In genomic region chr3:164486150-164486549, GRCh38 we compare ENCODE assay signal across 13 cellular contexts.
DNase-seq lines count a peak whose midpoint lies in the region; ATAC-seq and TF ChIP-seq lines count a peak whose summit lies in the region.
"Had no signal": no experiment of that assay in that cellular context is flagged by ENCODE, and none has a peak within 500 bp of the region (broad histone marks: within the 10 kb centered on the region; RNA-seq: fewer than 3 reads in every experiment).

No MANE protein-coding gene starts in this region.

- ATAC-seq in sciatic nerve: peak; percentile 82
- no peak for ATAC-seq in esophagus mucosa

- intact Hi-C loops in sciatic nerve (cut with DNase I): no loop called here

- no peak overlapping the region for H3K4me3 ChIP-seq in cardiac fibroblast (replicated peaks in 1 of 2; ENCODE audit: low read depth in 2 of 2, low read length in 2 of 2)
- H3K4me3 ChIP-seq: BLaER1 treated with 17β-estradiol and CSF1 and Interleukin-3, amounts not matched to agents 10 nM and 100 nM; SJCRH30 had no signal

- TF ChIP-seq CTCF in cardiac fibroblast (IDR thresholded peaks at IDR 0.05; ENCODE audit: low read depth, low read length): no peak

- peak; percentile 57 for DNase-seq in HCEC 1CT
- peak; percentile 7 to 48 for DNase-seq in cardiac fibroblast (ENCODE audit: low read depth in 2 of 2)
- peak; percentile 28 for DNase-seq in glomerular visceral epithelial cell (ENCODE audit: extremely low spot score)
- no peak for DNase-seq in sciatic nerve (ENCODE audit: low spot score)
- DNase-seq in occipital lobe (lab: John Stamatoyannopoulos, UW): no peak
- DNase-seq in activated CD8-positive, alpha-beta memory T cell treated with anti-CD3 and anti-CD28 coated beads, Interleukin-2, amount 50 U/mL, for 4 hours: no peak
- DNase-seq: MV-4-11, NCI-H1436, NCI-H2081, NCI-H510A treated with DMSO at 0.1 percent for 48 hours, SJCRH30 had no signal

Comparison
In these comparisons a context has a peak if more than half of its experiments do, and no peak if none do; other contexts are left out.
1. DNase-seq: peak in HCEC 1CT (single experiment), cardiac fibroblast (2 of 2) and glomerular visceral epithelial cell (single experiment); none in sciatic nerve (single experiment), occipital lobe (single experiment) and activated CD8-positive, alpha-beta memory T cell treated with anti-CD3 and anti-CD28 coated beads, Interleukin-2, amount 50 U/mL, for 4 hours (single experiment).